ENCODE assay signal across 1 cellular context in genomic region chr14:23120405-23121251, GRCh38.
TF ChIP-seq lines count a peak whose summit lies in the region.

No MANE protein-coding gene starts in this region.

TF ChIP-seq in K562, 482 proteins besides CTCF, POLR2A, EP300 and RAD21 (continued from another document and continues in another):
- TF ChIP-seq EHMT2 (IDR thresholded peaks at IDR 0.05) (no peak), HMGXB4 (CRISPR knock-in tag; IDR thresholded peaks at IDR 0.05) (no peak), TFAP4 (CRISPR knock-in tag; IDR thresholded peaks at IDR 0.05; ENCODE audit: borderline replicate concordance) (peak; percentile 87), ZNF280A (IDR thresholded peaks at IDR 0.05; ENCODE audit: low read depth, partially characterized antibody) (no peak), ZNF407 (IDR thresholded peaks at IDR 0.05; ENCODE audit: low read depth) (no peak), ZBTB34 (CRISPR knock-in tag; IDR thresholded peaks at IDR 0.05) (no peak), SRF (CRISPR knock-in tag; IDR thresholded peaks at IDR 0.05) (no peak), ZNF174 (CRISPR knock-in tag; IDR thresholded peaks at IDR 0.05) (no peak), GTF2E2 (tag; IDR thresholded peaks at IDR 0.05) (no peak), ZC3H11A (IDR thresholded peaks at IDR 0.05; ENCODE audit: low read depth, low read length) (no peak), PPARD (CRISPR knock-in tag; IDR thresholded peaks at IDR 0.05) (no peak), ZNF165 (CRISPR knock-in tag; IDR thresholded peaks at IDR 0.05; ENCODE audit: borderline replicate concordance) (no peak), ZNF324 (CRISPR knock-in tag; IDR thresholded peaks at IDR 0.05) (no peak), SMARCB1 (IDR thresholded peaks at IDR 0.05; ENCODE audit: insufficient read length, low read depth) (no peak), MAX (CRISPR knock-in tag; IDR thresholded peaks at IDR 0.05) (no peak), ZC3H8 (IDR thresholded peaks at IDR 0.05) (no peak), MAFK (IDR thresholded peaks at IDR 0.05; ENCODE audit: low read length) (peak; percentile 37; the same call in 1 of the 2 replicates), RUNX1 (IDR thresholded peaks at IDR 0.05; ENCODE audit: low read depth) (0 out of 2 replicates have a peak, but pooled peaks have one; percentile 24), ARID4B (CRISPR knock-in tag; IDR thresholded peaks at IDR 0.05) (no peak), CC2D1A (IDR thresholded peaks at IDR 0.05) (peak; percentile 98), ZNF431 (CRISPR knock-in tag; IDR thresholded peaks at IDR 0.05) (no peak), DLX4 (CRISPR knock-in tag; IDR thresholded peaks at IDR 0.05) (no peak), HDAC1 (IDR thresholded peaks at IDR 0.05) (no peak), THRAP3 (IDR thresholded peaks at IDR 0.05; ENCODE audit: borderline replicate concordance) (no peak; the same call in 1 of the 2 replicates), TCF15 (CRISPR knock-in tag; IDR thresholded peaks at IDR 0.05) (no peak), ZNF121 (CRISPR knock-in tag; conservative IDR thresholded peaks at IDR 0.05) (no peak), E2F3 (CRISPR knock-in tag; IDR thresholded peaks at IDR 0.05) (no peak), MXD1 (CRISPR knock-in tag; IDR thresholded peaks at IDR 0.05; ENCODE audit: borderline replicate concordance, poor library complexity, severe bottlenecking) (no peak), FOXJ3 (CRISPR knock-in tag; IDR thresholded peaks at IDR 0.05) (no peak), NFXL1 (CRISPR knock-in tag; IDR thresholded peaks at IDR 0.05) (no peak), KLF6 (CRISPR knock-in tag; IDR thresholded peaks at IDR 0.05; ENCODE audit: borderline replicate concordance) (no peak), ZNF184 (CRISPR knock-in tag; IDR thresholded peaks at IDR 0.05) (no peak), NFYB (IDR thresholded peaks at IDR 0.05; ENCODE audit: extremely low read depth, insufficient read length) (no peak), EP400 (IDR thresholded peaks at IDR 0.05) (0 out of 2 replicates have a peak, but pooled peaks have one; percentile 43), NR3C1 (CRISPR knock-in tag; IDR thresholded peaks at IDR 0.05) (no peak), TAF1 (IDR thresholded peaks at IDR 0.05; ENCODE audit: control insufficient read depth, extremely low read depth, insufficient read depth, low read length, severe bottlenecking) (peak; percentile 31)
